Comparison of ENCODE assay signal across 20 cellular contexts in the genomic region with DNA sequence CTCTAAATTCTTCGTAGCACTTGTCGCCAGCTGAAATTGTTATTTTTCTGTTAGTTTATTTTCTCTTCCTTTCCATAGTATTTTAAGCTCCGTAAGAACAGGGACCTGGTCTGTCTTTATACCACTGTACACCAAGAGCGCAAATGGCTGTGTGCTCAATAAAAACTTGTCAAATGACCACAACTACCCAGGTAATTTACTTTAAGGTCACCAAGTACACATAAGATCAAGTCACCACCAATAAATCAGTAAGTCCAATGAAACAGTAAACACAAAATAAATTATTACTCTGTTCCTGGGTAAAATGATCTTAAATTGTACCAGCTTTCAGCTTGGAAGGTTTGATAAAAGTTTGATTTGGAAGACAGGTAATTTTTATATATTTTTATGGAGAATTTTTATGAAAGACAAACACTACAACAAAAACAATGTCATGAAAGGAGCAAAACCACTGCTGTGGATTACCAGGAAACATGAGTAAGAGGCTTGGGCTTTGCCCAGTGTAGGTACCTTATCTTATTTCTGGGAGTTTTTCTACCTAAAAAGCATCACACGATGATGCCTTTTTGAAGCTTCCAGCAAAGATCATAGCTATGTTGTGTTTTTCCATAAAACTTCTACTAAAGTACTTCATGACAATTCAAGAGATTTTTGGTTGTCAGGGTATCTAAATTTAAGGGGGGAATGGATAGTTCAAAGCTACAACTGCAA. TPM values are rescaled to one million over a fixed set of nuclear protein-coding genes. Genes with fewer than 3 reads are reported as not detected.
A peak's percentile ranks its signal among the peaks of the same experiment; 100 is the strongest.
DNase-seq lines count a peak whose midpoint lies in the region; ATAC-seq and TF ChIP-seq lines count a peak whose summit lies in the region.
"Had no signal": no experiment of that assay in that cellular context is flagged by ENCODE, and none has a peak within 500 bp of the region (broad histone marks: within the 10 kb centered on the region; RNA-seq: fewer than 3 reads in every experiment).

No MANE protein-coding gene starts in this region.

- peaks cover 92% of the 10 kb centered on the region for H3K4me1 Mint-ChIP-seq in activated T-cell treated with anti-CD3 and anti-CD28 coated beads, Interleukin-2, amount 50 U/mL, for 4 hours (ENCODE audit: low read depth)

- H3K27ac ChIP-seq in SU-DHL-6 (ENCODE audit: low read depth, low read length) (no peak overlapping the region), smooth muscle cell (ENCODE audit: low read depth) (peak overlapping the region; percentile 29)
- H3K27ac ChIP-seq: SK-N-MC, upper lobe of left lung, WERI-Rb-1 had no signal

- no peak for DNase-seq in activated T-cell treated with anti-CD3 and anti-CD28 coated beads, Interleukin-2, amount 50 U/mL, for 4 hours
- DNase-seq in activated T-cell treated with anti-CD3 and anti-CD28 coated beads, Interleukin-2, amount 50 U/mL, for 1 hour: no peak
- peak; percentile 14 for DNase-seq in epithelial cell of esophagus (ENCODE audit: low read depth)
- no peak for DNase-seq in smooth muscle cell (lab: John Stamatoyannopoulos, UW; ENCODE audit: unreplicated experiment)
- no peak for DNase-seq in NCI-H748 (lab: John Stamatoyannopoulos, UW; ENCODE audit: unreplicated experiment)
- DNase-seq in NCI-H2171 (lab: John Stamatoyannopoulos, UW): no peak
- DNase-seq: activated CD8-positive, alpha-beta memory T cell treated with anti-CD3 and anti-CD28 coated beads, Interleukin-2, amount 10 ng/mL, durations not matched to agents 7 days and 5 days; CD8-positive, alpha-beta memory T cell; EL; islet precursor cell; MG63; NCI-H187; NCI-H510A treated with DMSO at 0.1 percent for 48 hours; occipital lobe; stimulated activated CD4-positive, alpha-beta T cell treated with anti-CD3 and anti-CD28 coated beads, Interleukin-4, amount 100 ng/mL, for 4 hours; upper lobe of left lung; WERI-Rb-1 had no signal

- H3K27me3 ChIP-seq in SU-DHL-6 (ENCODE audit: low read length): no peaks in the 10 kb centered on the region
- no peaks in the 10 kb centered on the region for H3K27me3 ChIP-seq in smooth muscle cell (ENCODE audit: low read depth)
- H3K27me3 ChIP-seq: MG63, upper lobe of left lung had no signal

- H3K9me2 ChIP-seq in SU-DHL-6 (replicated peaks; ENCODE audit: insufficient read depth, low read length): no peaks in the 10 kb centered on the region

- no peaks in the 10 kb centered on the region for H3K27me3 Mint-ChIP-seq in activated T-cell treated with anti-CD3 and anti-CD28 coated beads, Interleukin-2, amount 50 U/mL, for 4 hours (ENCODE audit: low read depth)
- H3K27me3 Mint-ChIP-seq: activated CD8-positive, alpha-beta memory T cell treated with anti-CD3 and anti-CD28 coated beads, Interleukin-2, amount 10 ng/mL, durations not matched to agents 7 days and 5 days had no signal

- peak overlapping the region; percentile 29 for H3K4me3 Mint-ChIP-seq in activated T-cell treated with anti-CD3 and anti-CD28 coated beads, Interleukin-2, amount 50 U/mL, for 4 hours
- H3K4me3 Mint-ChIP-seq: activated CD8-positive, alpha-beta memory T cell treated with anti-CD3 and anti-CD28 coated beads, Interleukin-2, amount 10 ng/mL, durations not matched to agents 7 days and 5 days had no signal

- ATAC-seq in activated T-cell treated with anti-CD3 and anti-CD28 coated beads, Interleukin-2, amount 50 U/mL, for 4 hours: no peak
- ATAC-seq in GM18873 (IDR thresholded peaks at IDR 0.05; ENCODE audit: low FRiP score, unreplicated experiment): no peak
- ATAC-seq: activated CD8-positive, alpha-beta memory T cell treated with anti-CD3 and anti-CD28 coated beads, Interleukin-2, amount 10 ng/mL, durations not matched to agents 7 days and 5 days had no signal

- TF ChIP-seq CTCF in SU-DHL-6 (IDR thresholded peaks at IDR 0.05; ENCODE audit: insufficient read depth, low read length, poor library complexity, severe bottlenecking): no peak
- no peak for TF ChIP-seq CTCF in epithelial cell of esophagus (IDR thresholded peaks at IDR 0.05; ENCODE audit: insufficient read depth, low read depth, low read length, missing control alignments)
- no peak for TF ChIP-seq CTCF in smooth muscle cell (IDR thresholded peaks at IDR 0.05; ENCODE audit: borderline replicate concordance, insufficient read depth, poor library complexity, severe bottlenecking)

- peaks cover 73% of the 10 kb centered on the region for H3K36me3 Mint-ChIP-seq in activated T-cell treated with anti-CD3 and anti-CD28 coated beads, Interleukin-2, amount 50 U/mL, for 4 hours (ENCODE audit: insufficient read depth)

- H3K4me3 ChIP-seq in SU-DHL-6 (ENCODE audit: insufficient read depth, low read length, poor library complexity, severe bottlenecking) (no peak overlapping the region), epithelial cell of esophagus (ENCODE audit: low read length) (no peak overlapping the region), smooth muscle cell (no peak overlapping the region)
- H3K4me3 ChIP-seq: MG63, SK-N-MC, upper lobe of left lung had no signal

- H3F3A ChIP-seq in SU-DHL-6 (ENCODE audit: insufficient read depth) (no peaks in the 10 kb centered on the region), smooth muscle cell (ENCODE audit: low read depth) (peaks cover 5% of the 10 kb centered on the region)

- H3K9ac ChIP-seq in SU-DHL-6 (ENCODE audit: low read length) (no peak overlapping the region), smooth muscle cell (ENCODE audit: low read depth) (no peak overlapping the region)

- peaks cover 7% of the 10 kb centered on the region for H3K9me3 Mint-ChIP-seq in activated T-cell treated with anti-CD3 and anti-CD28 coated beads, Interleukin-2, amount 50 U/mL, for 4 hours
- H3K9me3 Mint-ChIP-seq: CD8-positive, alpha-beta memory T cell had no signal

- H3K79me2 ChIP-seq in SU-DHL-6 (ENCODE audit: insufficient read depth, low read length) (peaks cover 53% of the 10 kb centered on the region), smooth muscle cell (ENCODE audit: low read depth) (peaks cover 100% of the 10 kb centered on the region)

- H4K20me1 ChIP-seq in SU-DHL-6 (ENCODE audit: low read depth, low read length): peaks cover 81% of the 10 kb centered on the region
- H4K20me1 ChIP-seq in smooth muscle cell (ENCODE audit: low read depth): peaks cover 100% of the 10 kb centered on the region

- 83% methylated on average over 5 of the region's 5 CpGs for WGBS in smooth muscle cell (ENCODE audit: low lambda C conversion rate)

- H2AFZ ChIP-seq in SU-DHL-6 (ENCODE audit: low read depth, low read length, severe bottlenecking): no peak overlapping the region
- no peak overlapping the region for H2AFZ ChIP-seq in smooth muscle cell (ENCODE audit: low read depth)

- H3K4me1 ChIP-seq in smooth muscle cell (ENCODE audit: low read depth): peaks cover 43% of the 10 kb centered on the region

- H3K9me3 ChIP-seq in SU-DHL-6 (ENCODE audit: insufficient read depth, low read length) (no peaks in the 10 kb centered on the region), smooth muscle cell (replicated peaks; ENCODE audit: low read depth) (no peaks in the 10 kb centered on the region)
- H3K9me3 ChIP-seq: MG63, upper lobe of left lung had no signal

- H3K4me2 ChIP-seq in SU-DHL-6 (ENCODE audit: low read depth, low read length, poor library complexity, severe bottlenecking) (peak overlapping the region; percentile 21), smooth muscle cell (peak overlapping the region; percentile 23)

- H3K36me3 ChIP-seq in SU-DHL-6 (ENCODE audit: low read length) (no peaks in the 10 kb centered on the region; the same call in 1 of the 2 replicates), smooth muscle cell (ENCODE audit: low read depth) (no peaks in the 10 kb centered on the region)
- H3K36me3 ChIP-seq: upper lobe of left lung had no signal

RNA-seq across cellular contexts. Expression of gene RYBP, which starts 5.0 kb away (rescaled TPM):
- 10 to 100 TPM; 23.5 to 25.9 (median 25.8) TPM for total RNA-seq in activated T-cell treated with anti-CD3 and anti-CD28 coated beads, Interleukin-2, amount 50 U/mL, for 4 hours
- 26.2 and 29.1 TPM in 2 replicates for total RNA-seq in smooth muscle cell
- polyA plus RNA-seq in smooth muscle cell: 3.1 and 4.6 TPM in 2 replicates
